In the genomic region with DNA sequence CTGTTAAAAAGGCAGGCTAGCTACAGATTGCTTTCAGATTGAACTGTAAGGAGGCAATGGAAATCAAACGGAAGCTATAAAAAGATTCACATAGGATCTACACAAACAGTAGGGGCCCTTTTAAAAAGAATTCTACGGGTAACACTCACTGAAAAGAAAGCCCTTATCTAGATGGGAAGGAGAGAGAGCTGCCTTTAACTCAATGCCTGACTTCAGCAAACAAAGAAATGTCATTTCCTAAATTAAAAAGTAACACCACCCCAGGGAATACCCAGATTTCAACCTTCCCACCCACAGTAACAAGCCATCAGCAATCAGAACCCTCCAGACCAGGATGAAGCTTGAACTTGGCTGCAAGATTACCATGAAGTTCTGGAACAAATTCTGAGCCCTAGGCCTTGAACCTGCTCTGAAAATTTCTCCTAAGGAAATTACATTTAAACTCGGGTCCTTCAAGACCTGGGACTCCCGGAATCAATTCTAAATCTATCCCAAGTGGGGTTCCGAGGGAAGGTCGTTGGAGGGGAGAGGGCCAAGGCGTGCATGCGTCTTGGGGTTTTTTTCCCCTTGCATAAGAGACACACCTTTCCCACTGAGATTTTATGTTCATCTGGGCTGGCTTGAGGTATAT, we compare ENCODE assay signal across 8 cellular contexts. TPM values are rescaled to one million over a fixed set of nuclear protein-coding genes. Genes with fewer than 3 reads are reported as not detected.
A peak's percentile ranks its signal among the peaks of the same experiment; 100 is the strongest.
DNase-seq lines count a peak whose midpoint lies in the region; ATAC-seq and TF ChIP-seq lines count a peak whose summit lies in the region.

No MANE protein-coding gene starts in this region.

- H3K9ac ChIP-seq in duodenal mucosa (ENCODE audit: low read depth in 1 of 2, low read length in 2 of 2): peak overlapping the region; percentile 85 to 97

- peak overlapping the region; percentile 89 for H3K4me3 Mint-ChIP-seq in nephron progenitor cell

- no peaks in the 10 kb centered on the region for H3K36me3 ChIP-seq in duodenal mucosa (ENCODE audit: control insufficient read depth in 1 of 2, insufficient read depth in 2 of 2, low read length in 2 of 2)

- H3K4me3 ChIP-seq in duodenal mucosa (ENCODE audit: low read depth in 1 of 2, low read length in 2 of 2): peak overlapping the region; percentile 88 to 90

- peaks cover 7% of the 10 kb centered on the region for H3K36me3 Mint-ChIP-seq in nephron progenitor cell (ENCODE audit: low read depth)

- peak overlapping the region; percentile 92 for H3K27ac ChIP-seq in duodenal mucosa (ENCODE audit: low read depth, low read length)

- H3K4me1 ChIP-seq in duodenal mucosa (ENCODE audit: control insufficient read depth in 1 of 2, insufficient read depth in 2 of 2, low read length in 2 of 2): peaks cover 37 to 42% of the 10 kb centered on the region in 2 donors

- peak overlapping the region; percentile 64 for H3K27ac Mint-ChIP-seq in nephron progenitor cell

- peak; percentile 18 for DNase-seq in Daoy (ENCODE audit: low read depth)
- DNase-seq in NCI-H345 (lab: John Stamatoyannopoulos, UW): peak; percentile 30
- no peak for DNase-seq in nephron progenitor cell
- no peak for DNase-seq in stimulated activated CD8-positive, alpha-beta memory T cell treated with anti-CD3 and anti-CD28 coated beads, Interleukin-4, amount 100 ng/mL, for 48 hours
- DNase-seq in NCI-H2171 treated with DMSO at 0.1 percent for 48 hours (lab: John Stamatoyannopoulos, UW): no peak

- H3K27me3 ChIP-seq in duodenal mucosa (ENCODE audit: control insufficient read depth in 1 of 2, insufficient read depth in 2 of 2, low read length in 2 of 2): no peaks in the 10 kb centered on the region

- no peaks in the 10 kb centered on the region for H3K9me3 ChIP-seq in duodenal mucosa (ENCODE audit: control insufficient read depth in 1 of 2, low read length in 2 of 2)

- no peaks in the 10 kb centered on the region for H3K9me3 Mint-ChIP-seq in nephron progenitor cell

- H3K27me3 Mint-ChIP-seq in nephron progenitor cell (ENCODE audit: low read depth, poor library complexity): no peaks in the 10 kb centered on the region

- no peak for TF ChIP-seq CTCF in nephron progenitor cell (IDR thresholded peaks at IDR 0.05)

- ATAC-seq in HG02571 (IDR thresholded peaks at IDR 0.05; ENCODE audit: unreplicated experiment): no peak
- ATAC-seq in GM21526 (IDR thresholded peaks at IDR 0.05; ENCODE audit: low FRiP score, unreplicated experiment): no peak

- peaks cover 42% of the 10 kb centered on the region for H3K4me1 Mint-ChIP-seq in nephron progenitor cell

RNA-seq across cellular contexts. Expression of gene WSB2, which starts 1.2 kb away (rescaled TPM):
- total RNA-seq in Daoy (2014; rRNA removed; shearing (Covaris generic)): 103 and 111 TPM in 2 replicates

RNA-seq across cellular contexts. Expression of gene RFC5, which starts 43.3 kb away (rescaled TPM):
- total RNA-seq in Daoy (2014; rRNA removed; shearing (Covaris generic)): 53.0 and 57.0 TPM in 2 replicates

RNA-seq across cellular contexts. Expression of gene VSIG10, which starts 44.1 kb away (rescaled TPM):
- total RNA-seq in Daoy (2014; rRNA removed; shearing (Covaris generic)): 18.2 and 18.9 TPM in 2 replicates

Comparison
In these comparisons a context has a peak if more than half of its experiments do, and no peak if none do; other contexts are left out.
1. DNase-seq: peak in Daoy (single experiment) and NCI-H345 (single experiment); none in nephron progenitor cell (single experiment), stimulated activated CD8-positive, alpha-beta memory T cell treated with anti-CD3 and anti-CD28 coated beads, Interleukin-4, amount 100 ng/mL, for 48 hours (single experiment) and NCI-H2171 treated with DMSO at 0.1 percent for 48 hours (single experiment).